Comparison of ENCODE assay signal across 1 cellular context in genomic region chr16:70392606-70393005, GRCh38.
TF ChIP-seq lines count a peak whose summit lies in the region.

No MANE protein-coding gene starts in this region.

TF ChIP-seq in IMR-90, 13 proteins besides CTCF, POLR2A, EP300 and RAD21 (continued from another document):
- TF ChIP-seq CHD1 (IDR thresholded peaks at IDR 0.05; ENCODE audit: low read depth, low read length) (no peak), BHLHE40 (IDR thresholded peaks at IDR 0.05; ENCODE audit: low read depth, low read length) (no peak), NFE2L2 (IDR thresholded peaks at IDR 0.05; ENCODE audit: low read depth, low read length) (no peak), MAZ (IDR thresholded peaks at IDR 0.05; ENCODE audit: borderline replicate concordance, low read depth, low read length) (no peak), MXI1 (IDR thresholded peaks at IDR 0.05; ENCODE audit: borderline replicate concordance, low read depth, low read length) (no peak)
